In the genomic region with DNA sequence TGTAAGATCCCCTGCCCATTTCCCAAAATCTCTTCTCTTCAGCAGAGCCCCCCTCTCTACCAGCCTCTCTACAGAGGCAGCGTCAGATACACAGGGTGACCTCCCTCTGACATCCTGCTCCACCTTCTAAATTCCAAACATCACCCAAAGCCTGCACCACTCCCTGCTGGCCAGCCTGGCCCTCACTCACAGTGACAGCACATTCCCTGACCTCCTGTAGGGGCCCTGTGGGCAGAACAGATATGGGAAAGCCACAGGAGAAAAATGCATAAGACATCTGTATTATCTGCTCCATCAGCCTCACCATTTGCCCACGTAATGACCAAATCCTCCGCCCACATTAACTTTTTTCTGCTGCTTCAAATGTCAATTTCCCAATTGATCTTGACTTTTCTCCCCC, we compare ENCODE assay signal across 11 cellular contexts. TPM values are rescaled to one million over a fixed set of nuclear protein-coding genes. Genes with fewer than 3 reads are reported as not detected.
A peak's percentile ranks its signal among the peaks of the same experiment; 100 is the strongest.
DNase-seq lines count a peak whose midpoint lies in the region; ATAC-seq, FAIRE-seq and TF ChIP-seq lines count a peak whose summit lies in the region.
"Had no signal": no experiment of that assay in that cellular context is flagged by ENCODE, and none has a peak within 500 bp of the region (broad histone marks: within the 10 kb centered on the region; RNA-seq: fewer than 3 reads in every experiment).

No MANE protein-coding gene starts in this region.

- intact Hi-C loops in activated T-helper 2 cell treated with anti-CD3 and anti-CD28 coated beads, Interferon-gamma antibody, Interleukin-2, Interleukin-4, amounts not matched to agents 10 μg/mL and 5 μg/mL and 100 μg/mL, durations not matched to agents 14 hours and 24 hours and 36 hours (cut with micrococcal nuclease), result no loop called here

- no peak for DNase-seq in activated CD4-positive, CD25-positive, alpha-beta regulatory T cell treated with anti-CD3 and anti-CD28 coated beads, Interleukin-2, amount 50 U/mL, for 72 hours
- DNase-seq in HFFc6 (peak; percentile 26), H54 (ENCODE audit: insufficient read length, low spot score) (no peak)
- no peak for DNase-seq in activated T-helper 2 cell treated with anti-CD3 and anti-CD28 coated beads, Interferon-gamma antibody, Interleukin-2, Interleukin-4, amounts not matched to agents 10 μg/mL and 5 μg/mL and 100 μg/mL, durations not matched to agents 14 hours and 24 hours and 36 hours (ENCODE audit: low spot score)
- peak in 1 of 10 donors; percentile 23 for DNase-seq in naive thymus-derived CD8-positive, alpha-beta T cell
- no peak for DNase-seq in activated effector memory CD4-positive, alpha-beta T cell treated with Interleukin-2 at 50 U/mL for 16 hours
- DNase-seq: DND-41, midbrain had no signal

- H3K9me3 Mint-ChIP-seq in HFFc6, result peaks cover 17% of the 10 kb centered on the region
- H3K9me3 Mint-ChIP-seq in activated T-helper 2 cell treated with anti-CD3 and anti-CD28 coated beads, Interferon-gamma antibody, Interleukin-2, Interleukin-4, amounts not matched to agents 10 μg/mL and 5 μg/mL and 100 μg/mL, durations not matched to agents 14 hours and 24 hours and 36 hours, result peaks cover 18% of the 10 kb centered on the region
- H3K9me3 Mint-ChIP-seq in naive thymus-derived CD8-positive, alpha-beta T cell, result peaks cover 0 to 17% (median 10%) of the 10 kb centered on the region in 9 donors

- no peak for TF ChIP-seq POLR2A in H54 (IDR thresholded peaks at IDR 0.05; ENCODE audit: low read depth, low read length)

- TF ChIP-seq CTCF in HFFc6 (IDR thresholded peaks at IDR 0.05), result peak; percentile 47; the same call in 1 of the 2 replicates

- POLR2A ChIA-PET in naive thymus-derived CD8-positive, alpha-beta T cell (lab: Charles Lee), result interaction anchor here (1.0 to 16.4 kb wide), 11 partner anchors 8 to 86 kb away, joined by 3 to 247 read pairs (median 6); a partner anchor contains a TSS

- peaks cover 30% of the 10 kb centered on the region for H3K36me3 Mint-ChIP-seq in HFFc6 (ENCODE audit: low read depth)
- peaks cover 78% of the 10 kb centered on the region for H3K36me3 Mint-ChIP-seq in activated T-helper 2 cell treated with anti-CD3 and anti-CD28 coated beads, Interferon-gamma antibody, Interleukin-2, Interleukin-4, amounts not matched to agents 10 μg/mL and 5 μg/mL and 100 μg/mL, durations not matched to agents 14 hours and 24 hours and 36 hours (ENCODE audit: low read depth)
- H3K36me3 Mint-ChIP-seq in naive thymus-derived CD8-positive, alpha-beta T cell, result peaks cover 18 to 67% (median 65%) of the 10 kb centered on the region in 3 donors

- H3K4me1 Mint-ChIP-seq in HFFc6 (ENCODE audit: low read depth), result peaks cover 35% of the 10 kb centered on the region
- H3K4me1 Mint-ChIP-seq in activated T-helper 2 cell treated with anti-CD3 and anti-CD28 coated beads, Interferon-gamma antibody, Interleukin-2, Interleukin-4, amounts not matched to agents 10 μg/mL and 5 μg/mL and 100 μg/mL, durations not matched to agents 14 hours and 24 hours and 36 hours (ENCODE audit: low read depth), result peaks cover 50% of the 10 kb centered on the region
- peaks cover 60 to 93% (median 91%) of the 10 kb centered on the region in 4 donors for H3K4me1 Mint-ChIP-seq in naive thymus-derived CD8-positive, alpha-beta T cell

- no peaks in the 10 kb centered on the region for H3K27me3 Mint-ChIP-seq in HFFc6 (ENCODE audit: insufficient read depth)
- no peaks in the 10 kb centered on the region for H3K27me3 Mint-ChIP-seq in activated T-helper 2 cell treated with anti-CD3 and anti-CD28 coated beads, Interferon-gamma antibody, Interleukin-2, Interleukin-4, amounts not matched to agents 10 μg/mL and 5 μg/mL and 100 μg/mL, durations not matched to agents 14 hours and 24 hours and 36 hours (ENCODE audit: low read depth)
- no peaks in the 10 kb centered on the region for H3K27me3 Mint-ChIP-seq in naive thymus-derived CD8-positive, alpha-beta T cell

- FAIRE-seq in H54 (lab: Jason Lieb, UNC), result no peak
- FAIRE-seq: A204.1 had no signal

- ATAC-seq in activated CD4-positive, CD25-positive, alpha-beta regulatory T cell treated with anti-CD3 and anti-CD28 coated beads, Interleukin-2, amount 50 U/mL, for 24 hours, result peak; percentile 21 to 42
- peak; percentile 10 to 17 for ATAC-seq in naive thymus-derived CD8-positive, alpha-beta T cell
- ATAC-seq in GM18868 (IDR thresholded peaks at IDR 0.05; ENCODE audit: unreplicated experiment), result no peak

- peak overlapping the region; percentile 62 for H3K27ac Mint-ChIP-seq in HFFc6
- H3K27ac Mint-ChIP-seq in activated T-helper 2 cell treated with anti-CD3 and anti-CD28 coated beads, Interferon-gamma antibody, Interleukin-2, Interleukin-4, amounts not matched to agents 10 μg/mL and 5 μg/mL and 100 μg/mL, durations not matched to agents 14 hours and 24 hours and 36 hours, result peak overlapping the region; percentile 21
- peak overlapping the region; percentile 93 to 98 (median 97) for H3K27ac Mint-ChIP-seq in naive thymus-derived CD8-positive, alpha-beta T cell

- peak overlapping the region; percentile 22 for H3K4me3 Mint-ChIP-seq in HFFc6
- H3K4me3 Mint-ChIP-seq in activated T-helper 2 cell treated with anti-CD3 and anti-CD28 coated beads, Interferon-gamma antibody, Interleukin-2, Interleukin-4, amounts not matched to agents 10 μg/mL and 5 μg/mL and 100 μg/mL, durations not matched to agents 14 hours and 24 hours and 36 hours (ENCODE audit: low read depth), result peak overlapping the region; percentile 59
- H3K4me3 Mint-ChIP-seq in naive thymus-derived CD8-positive, alpha-beta T cell, result peak overlapping the region; percentile 64 to 92 (median 82)

RNA-seq across cellular contexts. Expression of a gene that starts 40.6 kb away (rescaled TPM):
- 10 to 100 TPM; 13.5 to 46.2 (median 41.9) TPM for total RNA-seq in HFFc6 (2021; fragmentation: NEBNext Ultra II Directional; extraction: Animal tissue kit (Norgen Biotek cat#: 25700))
- 67.9 and 71.2 TPM in 2 replicates for total RNA-seq in activated T-helper 2 cell treated with anti-CD3 and anti-CD28 coated beads, Interferon-gamma antibody, Interleukin-2, Interleukin-4, amounts not matched to agents 10 μg/mL and 5 μg/mL and 100 μg/mL, durations not matched to agents 14 hours and 24 hours and 36 hours
- total RNA-seq in naive thymus-derived CD8-positive, alpha-beta T cell, result 100 to 1,000 TPM; 165 to 168 TPM
- polyA plus RNA-seq in naive thymus-derived CD8-positive, alpha-beta T cell, result 100 to 1,000 TPM in 2 of 3 donors, 10 to 100 TPM in 1; 70.1 to 173 (median 104) TPM

Comparison
In these comparisons a context has a peak if more than half of its experiments do, and no peak if none do; other contexts are left out.
1. H3K27ac Mint-ChIP-seq: peak in every context shown above with its lines; median percentile 97 in naive thymus-derived CD8-positive, alpha-beta T cell; 62 in HFFc6; 21 in activated T-helper 2 cell treated with anti-CD3 and anti-CD28 coated beads, Interferon-gamma antibody, Interleukin-2, Interleukin-4, amounts not matched to agents 10 μg/mL and 5 μg/mL and 100 μg/mL, durations not matched to agents 14 hours and 24 hours and 36 hours.
2. H3K4me3 Mint-ChIP-seq: peak in every context shown above with its lines; median percentile 82 in naive thymus-derived CD8-positive, alpha-beta T cell; 59 in activated T-helper 2 cell treated with anti-CD3 and anti-CD28 coated beads, Interferon-gamma antibody, Interleukin-2, Interleukin-4, amounts not matched to agents 10 μg/mL and 5 μg/mL and 100 μg/mL, durations not matched to agents 14 hours and 24 hours and 36 hours; 22 in HFFc6.